Comparison of ENCODE assay signal across 14 cellular contexts in the genomic region with DNA sequence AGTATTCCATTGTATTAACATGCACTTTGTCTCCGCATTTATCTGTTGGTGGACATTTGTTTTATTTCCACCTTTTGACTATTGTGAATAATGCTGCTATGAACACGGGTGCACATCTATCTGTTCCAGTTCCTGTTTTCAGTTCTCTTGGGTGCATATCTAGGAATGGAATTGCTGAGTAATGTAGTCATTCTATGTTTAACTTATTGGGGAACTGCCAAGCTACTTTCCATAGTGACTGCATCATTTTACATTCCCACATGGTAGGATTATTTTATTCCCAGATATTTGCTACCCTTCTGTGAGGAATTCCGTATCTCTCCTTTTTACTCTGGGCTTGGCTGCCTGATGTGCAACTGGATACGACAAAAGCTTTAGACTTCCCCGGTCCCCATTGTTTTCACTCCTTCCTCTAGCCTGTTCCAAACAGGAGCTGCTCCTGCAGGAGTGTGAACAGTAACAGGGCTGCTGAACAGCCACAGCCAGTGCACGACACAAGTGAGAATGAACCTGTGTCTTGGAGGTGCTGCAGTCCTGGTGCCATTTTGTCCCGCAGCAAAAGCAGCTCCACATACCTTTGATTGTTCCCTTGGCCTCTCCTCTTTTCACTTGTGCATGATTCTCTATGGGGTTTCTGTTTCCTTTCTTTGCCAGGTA. TPM values are rescaled to one million over a fixed set of nuclear protein-coding genes. Genes with fewer than 3 reads are reported as not detected.
DNase-seq lines count a peak whose midpoint lies in the region; ATAC-seq, FAIRE-seq and TF ChIP-seq lines count a peak whose summit lies in the region.
"Had no signal": no experiment of that assay in that cellular context is flagged by ENCODE, and none has a peak within 500 bp of the region (broad histone marks: within the 10 kb centered on the region; RNA-seq: fewer than 3 reads in every experiment).

No MANE protein-coding gene starts in this region.

- H3K79me2 ChIP-seq in SK-N-SH (ENCODE audit: insufficient read depth) (no peaks in the 10 kb centered on the region), smooth muscle cell (ENCODE audit: low read depth) (no peaks in the 10 kb centered on the region)

- DNase-seq in SK-N-SH (no peak), LNCaP clone FGC (ENCODE audit: low read depth) (peak; percentile 6), fibroblast of mammary gland (ENCODE audit: low read depth) (peak; percentile 38), smooth muscle cell (lab: John Stamatoyannopoulos, UW; ENCODE audit: unreplicated experiment) (no peak), H54 (ENCODE audit: insufficient read length, low spot score) (no peak), NCI-H345 (lab: John Stamatoyannopoulos, UW) (no peak)
- no peak for DNase-seq in activated T-cell treated with anti-CD3 and anti-CD28 coated beads, Interleukin-2, amount 50 U/mL, for 4 hours
- DNase-seq: activated B cell treated with CpG ODN at 0.5 μM for 24 hours had no signal

- TF ChIP-seq RAD21 in SK-N-SH (IDR thresholded peaks at IDR 0.05; ENCODE audit: low read length): no peak

- no peaks in the 10 kb centered on the region for H3K27me3 ChIP-seq in SK-N-SH (ENCODE audit: insufficient read depth)
- no peaks in the 10 kb centered on the region for H3K27me3 ChIP-seq in smooth muscle cell (ENCODE audit: low read depth)

- H3K36me3 ChIP-seq in SK-N-SH (replicated peaks in 1 of 2; ENCODE audit: control insufficient read depth in 1 of 2, insufficient read depth in 2 of 2, low read length in 1 of 2) (no peaks in the 10 kb centered on the region), smooth muscle cell (ENCODE audit: low read depth) (no peaks in the 10 kb centered on the region)
- H3K36me3 ChIP-seq: HAP-1 had no signal

- 54% methylated on average over 7 of the region's 7 CpGs for WGBS in SK-N-SH (ENCODE audit: low lambda C conversion rate)
- WGBS in smooth muscle cell (ENCODE audit: low lambda C conversion rate): 55% methylated on average over 7 of the region's 7 CpGs

- POLR2A ChIA-PET in SK-N-SH (lab: Yijun Ruan, JAX): no interaction called here

- CTCF ChIA-PET in SK-N-SH (lab: Yijun Ruan, JAX): interaction anchor here (1.1 to 1.6 kb wide), 4 partner anchors 14 to 610 kb away, joined by 3 to 4 read pairs (median 4); no protein-coding TSS in a partner anchor

- H2AFZ ChIP-seq in SK-N-SH (ENCODE audit: low read depth): no peak overlapping the region
- no peak overlapping the region for H2AFZ ChIP-seq in smooth muscle cell (ENCODE audit: low read depth)

- H3K4me2 ChIP-seq in SK-N-SH (no peak overlapping the region), smooth muscle cell (peak overlapping the region; percentile 73)

- no peak overlapping the region for H3K4me3 Mint-ChIP-seq in activated T-cell treated with anti-CD3 and anti-CD28 coated beads, Interleukin-2, amount 50 U/mL, for 4 hours
- H3K4me3 Mint-ChIP-seq: activated B cell treated with CpG ODN at 0.5 μM for 24 hours, type B pancreatic cell had no signal

- H3K27ac ChIP-seq in SK-N-SH (ENCODE audit: low read depth in 2 of 2, low read length in 1 of 2): no peak overlapping the region
- H3K27ac ChIP-seq in smooth muscle cell (ENCODE audit: low read depth): peak overlapping the region; percentile 70

- no peak for TF ChIP-seq POLR2A in H54 (IDR thresholded peaks at IDR 0.05; ENCODE audit: low read depth, low read length)

- H4K20me1 ChIP-seq in SK-N-SH (ENCODE audit: insufficient read depth) (no peaks in the 10 kb centered on the region), smooth muscle cell (ENCODE audit: low read depth) (no peaks in the 10 kb centered on the region)

- TF ChIP-seq EP300 in SK-N-SH (IDR thresholded peaks at IDR 0.05; ENCODE audit: borderline replicate concordance in 1 of 2, low read depth in 1 of 2, low read length in 1 of 2): no peak

- H3K4me1 ChIP-seq in SK-N-SH (ENCODE audit: control insufficient read depth in 1 of 2, insufficient read depth in 2 of 2, low read depth in 1 of 2, low read length in 1 of 2) (peaks cover 0 to 18% of the 10 kb centered on the region in 2 experiments; a peak in 2 of 4 replicates), smooth muscle cell (ENCODE audit: low read depth) (peaks cover 32% of the 10 kb centered on the region)
- H3K4me1 ChIP-seq: HAP-1 had no signal

- H3K9ac ChIP-seq in SK-N-SH: no peak overlapping the region
- H3K9ac ChIP-seq in smooth muscle cell (ENCODE audit: low read depth): peak overlapping the region; percentile 31

- no peaks in the 10 kb centered on the region for H3K27me3 Mint-ChIP-seq in activated T-cell treated with anti-CD3 and anti-CD28 coated beads, Interleukin-2, amount 50 U/mL, for 4 hours (ENCODE audit: low read depth)
- H3K27me3 Mint-ChIP-seq: activated B cell treated with CpG ODN at 0.5 μM for 24 hours had no signal

- H3K9me2 ChIP-seq in SK-N-SH: no peaks in the 10 kb centered on the region

- ATAC-seq in SK-N-SH treated with all-trans-retinoic acid at 6 μM for 48 hours: peak; percentile 63
- ATAC-seq in activated T-cell treated with anti-CD3 and anti-CD28 coated beads, Interleukin-2, amount 50 U/mL, for 4 hours: no peak

- H3K4me3 ChIP-seq in SK-N-SH (ENCODE audit: low read depth in 2 of 2, low read length in 1 of 2): no peak overlapping the region
- H3K4me3 ChIP-seq in LNCaP clone FGC (ENCODE audit: low read depth, low read length): no peak overlapping the region
- no peak overlapping the region for H3K4me3 ChIP-seq in fibroblast of mammary gland (ENCODE audit: control insufficient read depth, low read depth, low read length)
- H3K4me3 ChIP-seq in smooth muscle cell: no peak overlapping the region
- H3K4me3 ChIP-seq: HAP-1 had no signal

- H3F3A ChIP-seq in SK-N-SH (replicated peaks; ENCODE audit: insufficient read depth): no peaks in the 10 kb centered on the region
- peaks cover 20% of the 10 kb centered on the region for H3F3A ChIP-seq in smooth muscle cell (ENCODE audit: low read depth)

- H3K36me3 Mint-ChIP-seq in activated T-cell treated with anti-CD3 and anti-CD28 coated beads, Interleukin-2, amount 50 U/mL, for 4 hours (ENCODE audit: insufficient read depth): no peaks in the 10 kb centered on the region
- H3K36me3 Mint-ChIP-seq: type B pancreatic cell had no signal

- TF ChIP-seq CTCF in SK-N-SH (IDR thresholded peaks at IDR 0.05) (no peak), LNCaP clone FGC (IDR thresholded peaks at IDR 0.05; ENCODE audit: control insufficient read depth, extremely low read depth, insufficient read depth) (no peak), fibroblast of mammary gland (conservative IDR thresholded peaks at IDR 0.05; ENCODE audit: control insufficient read depth, insufficient read depth, low read depth, low read length) (no peak), smooth muscle cell (IDR thresholded peaks at IDR 0.05; ENCODE audit: borderline replicate concordance, insufficient read depth, poor library complexity, severe bottlenecking) (no peak)

- H3K9me3 ChIP-seq in SK-N-SH (no peaks in the 10 kb centered on the region), smooth muscle cell (replicated peaks; ENCODE audit: low read depth) (no peaks in the 10 kb centered on the region)
- H3K9me3 ChIP-seq: HAP-1 had no signal

- peaks cover 11% of the 10 kb centered on the region for H3K9me3 Mint-ChIP-seq in activated T-cell treated with anti-CD3 and anti-CD28 coated beads, Interleukin-2, amount 50 U/mL, for 4 hours
- H3K9me3 Mint-ChIP-seq: activated B cell treated with CpG ODN at 0.5 μM for 24 hours, type B pancreatic cell had no signal

- no peaks in the 10 kb centered on the region for H3K4me1 Mint-ChIP-seq in activated T-cell treated with anti-CD3 and anti-CD28 coated beads, Interleukin-2, amount 50 U/mL, for 4 hours (ENCODE audit: low read depth)
- H3K4me1 Mint-ChIP-seq: activated B cell treated with CpG ODN at 0.5 μM for 24 hours had no signal

- FAIRE-seq in H54 (lab: Jason Lieb, UNC): no peak
- FAIRE-seq: A204.1 had no signal

TF ChIP-seq in SK-N-SH treated with all-trans-retinoic acid at 6 μM for 48 hours, 23 proteins besides CTCF, POLR2A, EP300 and RAD21:
- TF ChIP-seq RARB (CRISPR knock-in tag; IDR thresholded peaks at IDR 0.05): no peak
- peak; percentile 78 for TF ChIP-seq ISL1 (CRISPR knock-in tag; IDR thresholded peaks at IDR 0.05)
- TF ChIP-seq CSDC2 (CRISPR knock-in tag; IDR thresholded peaks at IDR 0.05): no peak
- TF ChIP-seq CREB5 (CRISPR knock-in tag; IDR thresholded peaks at IDR 0.05; ENCODE audit: low read depth): peak; percentile 87

TF ChIP-seq in SK-N-SH, 30 proteins besides CTCF, POLR2A, EP300 and RAD21 (continues in another document):
- TF ChIP-seq TEAD4 (IDR thresholded peaks at IDR 0.05; ENCODE audit: borderline replicate concordance, insufficient read depth): no peak
- no peak for TF ChIP-seq USF1 (IDR thresholded peaks at IDR 0.05; ENCODE audit: borderline replicate concordance, low read depth)
- TF ChIP-seq, protein P1, sequence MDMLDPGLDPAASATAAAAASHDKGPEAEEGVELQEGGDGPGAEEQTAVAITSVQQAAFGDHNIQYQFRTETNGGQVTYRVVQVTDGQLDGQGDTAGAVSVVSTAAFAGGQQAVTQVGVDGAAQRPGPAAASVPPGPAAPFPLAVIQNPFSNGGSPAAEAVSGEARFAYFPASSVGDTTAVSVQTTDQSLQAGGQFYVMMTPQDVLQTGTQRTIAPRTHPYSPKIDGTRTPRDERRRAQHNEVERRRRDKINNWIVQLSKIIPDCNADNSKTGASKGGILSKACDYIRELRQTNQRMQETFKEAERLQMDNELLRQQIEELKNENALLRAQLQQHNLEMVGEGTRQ (IDR thresholded peaks at IDR 0.05; ENCODE audit: borderline replicate concordance, low read depth, low read length): no peak
- no peak for TF ChIP-seq EZH2phosphoT487 (IDR thresholded peaks at IDR 0.05; ENCODE audit: borderline replicate concordance, low read depth)
- TF ChIP-seq FOXJ3 (CRISPR knock-in tag; IDR thresholded peaks at IDR 0.05): no peak
- TF ChIP-seq TAF1 (IDR thresholded peaks at IDR 0.05; ENCODE audit: borderline replicate concordance, low read depth, low read length): no peak
- no peak for TF ChIP-seq RCOR1 (IDR thresholded peaks at IDR 0.05; ENCODE audit: low read length)
- no peak for TF ChIP-seq NFIC (IDR thresholded peaks at IDR 0.05; ENCODE audit: borderline replicate concordance)

RNA-seq across cellular contexts. Expression of gene TAS2R1, which starts 7.1 kb away (rescaled TPM):
- polyA plus RNA-seq in SK-N-SH (2012; rRNA removed): not detected in 2 replicates
- polyA plus RNA-seq in SK-N-SH (2012; cell fraction: cytosol; rRNA removed): not detected in 2 replicates
- not detected in 2 replicates for polyA plus RNA-seq in SK-N-SH (2012; cell fraction: nucleus; rRNA removed)
- not detected in 2 replicates for total RNA-seq in smooth muscle cell
- 0.53 TPM in 1 of 2 replicates, not detected in the other for polyA plus RNA-seq in smooth muscle cell
- not detected for total RNA-seq in activated T-cell treated with anti-CD3 and anti-CD28 coated beads, Interleukin-2, amount 50 U/mL, for 4 hours
- total RNA-seq: activated B cell treated with CpG ODN at 0.5 μM for 24 hours, glomerular endothelial cell had no signal
- polyA plus RNA-seq: adipose tissue had no signal

Comparison
In these comparisons a context has a peak if more than half of its experiments do, and no peak if none do; other contexts are left out.
1. DNase-seq: peak in LNCaP clone FGC (single experiment) and fibroblast of mammary gland (single experiment); none in SK-N-SH (single experiment), smooth muscle cell (single experiment), H54 (single experiment), activated T-cell treated with anti-CD3 and anti-CD28 coated beads, Interleukin-2, amount 50 U/mL, for 4 hours (single experiment) and NCI-H345 (single experiment).